ENCODE assay signal across 8 cellular contexts in the genomic region with DNA sequence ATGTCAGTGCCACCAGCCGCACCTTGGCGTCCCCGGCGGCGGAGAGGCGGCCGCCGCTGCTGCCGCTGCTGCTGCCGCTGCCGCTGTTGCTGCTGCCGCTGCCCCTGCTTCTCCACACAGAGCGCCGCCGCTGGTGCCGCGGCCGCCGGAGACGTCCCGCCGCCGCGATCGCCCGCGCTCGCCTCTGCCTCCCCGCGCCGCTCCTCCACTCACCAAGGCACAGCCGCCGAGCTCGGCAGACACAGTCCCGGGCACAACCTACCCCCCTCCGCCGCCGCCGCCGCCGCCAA. TPM values are rescaled to one million over a fixed set of nuclear protein-coding genes. Genes with fewer than 3 reads are reported as not detected.
DNase-seq lines count a peak whose midpoint lies in the region; ATAC-seq and TF ChIP-seq lines count a peak whose summit lies in the region.

TSS of gene PPP3CA (minus strand) at position 260 of the 290 bp plus-strand sequence.

- peaks cover 10% of the 10 kb centered on the region for H3K4me1 ChIP-seq in CD8-positive, alpha-beta T cell (ENCODE audit: insufficient read depth, low read length)
- peaks cover 16% of the 10 kb centered on the region for H3K4me1 ChIP-seq in effector memory CD4-positive, alpha-beta T cell (ENCODE audit: control insufficient read depth, insufficient read depth, low read length, poor library complexity, severe bottlenecking)

- peak within 1 kb of the TSS; percentile 71 for H3K27ac ChIP-seq in CD8-positive, alpha-beta T cell (ENCODE audit: low read depth, low read length)
- H3K27ac ChIP-seq in effector memory CD4-positive, alpha-beta T cell (ENCODE audit: insufficient read depth, low read length, poor library complexity, severe bottlenecking): peak within 1 kb of the TSS; percentile 86

- no peaks in the 10 kb centered on the region for H3K9me3 Mint-ChIP-seq in CD8-positive, alpha-beta T cell

- TF ChIP-seq CTCF in CD8-positive, alpha-beta T cell (IDR thresholded peaks at IDR 0.05): no peak

- H3K36me3 ChIP-seq in CD8-positive, alpha-beta T cell (ENCODE audit: insufficient read depth, low read length): no peaks in the 10 kb centered on the region
- H3K36me3 ChIP-seq in MG63: no peaks in the 10 kb centered on the region
- H3K36me3 ChIP-seq in effector memory CD4-positive, alpha-beta T cell (ENCODE audit: control insufficient read depth, insufficient read depth, low read length): no peaks in the 10 kb centered on the region

- peak within 1 kb of the TSS; percentile 99 for H3K4me3 ChIP-seq in CD8-positive, alpha-beta T cell (ENCODE audit: low read depth, low read length)
- peak within 1 kb of the TSS; percentile 94 for H3K4me3 ChIP-seq in MG63
- peak within 1 kb of the TSS; percentile 95 for H3K4me3 ChIP-seq in effector memory CD4-positive, alpha-beta T cell (ENCODE audit: insufficient read depth, low read depth, low read length, poor library complexity, severe bottlenecking)

- peaks cover 13% of the 10 kb centered on the region for H3K36me3 Mint-ChIP-seq in CD8-positive, alpha-beta T cell

- H3K4me1 Mint-ChIP-seq in CD8-positive, alpha-beta T cell (ENCODE audit: low read depth): peaks cover 38% of the 10 kb centered on the region

- DNase-seq in CD8-positive, alpha-beta T cell: peak in 2 of 7 experiments; percentile 51 to 54
- no peak for DNase-seq in MG63
- no peak for DNase-seq in effector memory CD4-positive, alpha-beta T cell
- DNase-seq in myocyte (ENCODE audit: low read depth): no peak
- DNase-seq in NK-92 treated with Interleukin-12 subunit alpha and Interleukin-12 subunit beta, amount 100 ng/mL, for 24 hours (lab: John Stamatoyannopoulos, UW): no peak
- DNase-seq in middle frontal gyrus (ENCODE audit: extremely low spot score, low spot score): no peak
- no peak for DNase-seq in EL

- H3K9me3 ChIP-seq in CD8-positive, alpha-beta T cell (ENCODE audit: low read length): no peaks in the 10 kb centered on the region
- no peaks in the 10 kb centered on the region for H3K9me3 ChIP-seq in MG63
- H3K9me3 ChIP-seq in effector memory CD4-positive, alpha-beta T cell (ENCODE audit: control insufficient read depth, low read length): no peaks in the 10 kb centered on the region

- CTCF ChIA-PET in CD8-positive, alpha-beta T cell (lab: Charles Lee): interaction anchor here (1.1 to 1.3 kb wide), 2 partner anchors 180 to 384 kb away, joined by 3 to 4 read pairs; no protein-coding TSS in a partner anchor

- H3K27me3 Mint-ChIP-seq in CD8-positive, alpha-beta T cell (ENCODE audit: low read depth): peaks cover 15% of the 10 kb centered on the region

- peak within 1 kb of the TSS; percentile 94 for H3K27ac Mint-ChIP-seq in CD8-positive, alpha-beta T cell

- intact Hi-C loops in CD8-positive, alpha-beta T cell (cut with DNase I, micrococcal nuclease): loop anchor here (1.0 to 10.0 kb wide), 24 partner anchors 19 to 1848 kb away; partner anchors contain the start of genes SLC39A8 (in 2 of the 2), BDH2 (in 1 of the 2), CENPE (in 1 of the 2) and H2AZ1 (in 1 of the 2)

- POLR2A ChIA-PET in CD8-positive, alpha-beta T cell (lab: Charles Lee): interaction anchor here (0.9 to 3.6 kb wide), 10 partner anchors 12 to 998 kb away, joined by 3 to 26 read pairs (median 4); partner anchors contain the start of gene SLC39A8

- H3K27me3 ChIP-seq in CD8-positive, alpha-beta T cell (ENCODE audit: insufficient read depth, low read length): peaks cover 3% of the 10 kb centered on the region
- no peaks in the 10 kb centered on the region for H3K27me3 ChIP-seq in MG63
- H3K27me3 ChIP-seq in effector memory CD4-positive, alpha-beta T cell (replicated peaks; ENCODE audit: control insufficient read depth, insufficient read depth, low read length, poor library complexity, severe bottlenecking): no peaks in the 10 kb centered on the region

- H3K4me3 Mint-ChIP-seq in CD8-positive, alpha-beta T cell: peak within 1 kb of the TSS; percentile 98

- ATAC-seq in CD8-positive, alpha-beta T cell: no peak
- ATAC-seq in GM21390 (IDR thresholded peaks at IDR 0.05; ENCODE audit: unreplicated experiment): peak; percentile 11

RNA-seq across cellular contexts. Expression of gene PPP3CA, which starts in this region (rescaled TPM):
- 10 to 100 TPM; 11.8 to 15.9 TPM for total RNA-seq in CD8-positive, alpha-beta T cell
- 25.4 and 32.4 TPM in 2 replicates for total RNA-seq in MG63 (2014; rRNA removed; shearing (Covaris generic); ENCODE audit: low replicate concordance)
- total RNA-seq in myocyte: 33.9 and 34.7 TPM in 2 replicates
- 27.7 TPM for polyA plus RNA-seq in myocyte (2012)
